37 cellular contexts compared by ENCODE assay signal in genomic region chrX:124986284-124986683, GRCh38. TPM values are rescaled to one million over a fixed set of nuclear protein-coding genes. Genes with fewer than 3 reads are reported as not detected.
"Had no signal": no experiment of that assay in that cellular context is flagged by ENCODE, and none has a peak within 500 bp of the region (broad histone marks: within the 10 kb centered on the region; RNA-seq: fewer than 3 reads in every experiment).

No MANE protein-coding gene starts in this region.

- DNase-seq: Karpas-422, Kasumi-1, MG63, MM.1S, MV-4-11, NCI-H1048, NCI-H1092, NCI-H1092 treated with DMSO at 0.1 percent for 48 hours, NCI-H1105, NCI-H1417, NCI-H1417 treated with DMSO at 0.1 percent for 48 hours, NCI-H1436, NCI-H1436 treated with DMSO at 0.1 percent for 48 hours, NCI-H146, NCI-H1694, NCI-H1694 treated with DMSO at 0.1 percent for 48 hours, NCI-H187, NCI-H187 treated with DMSO at 0.1 percent for 48 hours, NCI-H1930, NCI-H2029, NCI-H2029 treated with DMSO at 0.1 percent for 48 hours, NCI-H2081, NCI-H2081 treated with DMSO at 0.1 percent for 48 hours, NCI-H2107, NCI-H2171, NCI-H2171 treated with DMSO at 0.1 percent for 48 hours, NCI-H2227 treated with DMSO at 0.1 percent for 48 hours, NCI-H226, NCI-H345, NCI-H446, NCI-H446 treated with DMSO at 0.1 percent for 48 hours, NCI-H510A, NCI-H510A treated with DMSO at 0.1 percent for 48 hours, NCI-H524, NCI-H524 treated with DMSO at 0.1 percent for 48 hours, NCI-H526 had no signal

- H3K36me3 ChIP-seq: MG63 had no signal

- H3K9me3 ChIP-seq: MG63 had no signal

- H3K4me3 ChIP-seq: MG63 had no signal

- H3K27me3 ChIP-seq: MG63 had no signal

RNA-seq across cellular contexts. Expression of gene TENM1, which starts 22.7 kb away (rescaled TPM):
- total RNA-seq: LHCN-M2 had no signal
